11 cellular contexts compared by ENCODE assay signal in genomic region chr2:134623796-134624195, GRCh38.
A peak's percentile ranks its signal among the peaks of the same experiment; 100 is the strongest.
DNase-seq lines count a peak whose midpoint lies in the region; ATAC-seq lines count a peak whose summit lies in the region.
"Had no signal": no experiment of that assay in that cellular context is flagged by ENCODE, and none has a peak within 500 bp of the region (broad histone marks: within the 10 kb centered on the region; RNA-seq: fewer than 3 reads in every experiment).

No MANE protein-coding gene starts in this region.

- POLR2A ChIA-PET in naive thymus-derived CD8-positive, alpha-beta T cell (lab: Charles Lee), result no interaction called here

- H3K9me2 ChIP-seq in GM23248 (ENCODE audit: insufficient read depth), result no peaks in the 10 kb centered on the region

- H3K4me3 ChIP-seq in SJCRH30, result no peak overlapping the region
- H3K4me3 ChIP-seq in GM23248, result no peak overlapping the region
- H3K4me3 ChIP-seq: gastrocnemius medialis had no signal

- in situ Hi-C loops in GM23248 (cut with MboI), result no loop called here

- H3K9me3 Mint-ChIP-seq in activated naive CD4-positive, alpha-beta T cell treated with anti-CD3 and anti-CD28 coated beads for 36 hours, result peaks cover 8% of the 10 kb centered on the region
- H3K9me3 Mint-ChIP-seq in naive thymus-derived CD8-positive, alpha-beta T cell, result peaks cover 3 to 9% (median 8%) of the 10 kb centered on the region in 9 donors

- H3K36me3 Mint-ChIP-seq in activated naive CD4-positive, alpha-beta T cell treated with anti-CD3 and anti-CD28 coated beads for 36 hours (ENCODE audit: low read depth), result no peaks in the 10 kb centered on the region
- peaks cover 0 to 9% (median 0%) of the 10 kb centered on the region in 3 donors for H3K36me3 Mint-ChIP-seq in naive thymus-derived CD8-positive, alpha-beta T cell
- H3K36me3 Mint-ChIP-seq: brain had no signal

- H3K4me1 ChIP-seq in SJCRH30 (no peaks in the 10 kb centered on the region), GM23248 (ENCODE audit: insufficient read depth) (no peaks in the 10 kb centered on the region)
- H3K4me1 ChIP-seq: gastrocnemius medialis had no signal

- no peak overlapping the region for H2AFZ ChIP-seq in GM23248

- H4K20me1 ChIP-seq in GM23248 (ENCODE audit: insufficient read depth), result no peaks in the 10 kb centered on the region

- peak; percentile 21 for DNase-seq in activated naive CD4-positive, alpha-beta T cell treated with anti-CD3 and anti-CD28 coated beads for 36 hours
- DNase-seq in activated naive CD4-positive, alpha-beta T cell treated with anti-CD3 and anti-CD28 coated beads, Interleukin-2, amount 50 U/mL, for 16 hours, result no peak
- peak; percentile 15 to 42 for DNase-seq in Kasumi-1 (lab: John Stamatoyannopoulos, UW)
- peak; percentile 44 for DNase-seq in stimulated activated naive CD8-positive, alpha-beta T cell treated with anti-CD3 and anti-CD28 coated beads, Interleukin-15, Interleukin-2, amounts not matched to agents 100 U/mL and 50 U/mL, for 24 hours
- no peak for DNase-seq in naive thymus-derived CD8-positive, alpha-beta T cell
- DNase-seq in SJCRH30, result no peak
- DNase-seq in GM23248, result no peak
- DNase-seq: gastrocnemius medialis, NCI-H2029 treated with DMSO at 0.1 percent for 48 hours had no signal

- H3K4me3 Mint-ChIP-seq in activated naive CD4-positive, alpha-beta T cell treated with anti-CD3 and anti-CD28 coated beads for 36 hours, result no peak overlapping the region
- H3K4me3 Mint-ChIP-seq in naive thymus-derived CD8-positive, alpha-beta T cell, result no peak overlapping the region
- H3K4me3 Mint-ChIP-seq: brain had no signal

- CTCF ChIA-PET in activated naive CD4-positive, alpha-beta T cell treated with anti-CD3 and anti-CD28 coated beads for 36 hours (lab: Charles Lee), result no interaction called here

- no peak overlapping the region for H3K27ac Mint-ChIP-seq in activated naive CD4-positive, alpha-beta T cell treated with anti-CD3 and anti-CD28 coated beads for 36 hours
- no peak overlapping the region for H3K27ac Mint-ChIP-seq in naive thymus-derived CD8-positive, alpha-beta T cell

- H3K9ac ChIP-seq in GM23248, result no peak overlapping the region

- H3K9me3 ChIP-seq in SJCRH30 (replicated peaks) (no peaks in the 10 kb centered on the region), GM23248 (ENCODE audit: low read depth) (no peaks in the 10 kb centered on the region)
- H3K9me3 ChIP-seq: gastrocnemius medialis had no signal

- H3K27ac ChIP-seq in SJCRH30, result no peak overlapping the region
- H3K27ac ChIP-seq in GM23248, result no peak overlapping the region
- H3K27ac ChIP-seq: gastrocnemius medialis had no signal

- no peaks in the 10 kb centered on the region for H3K27me3 Mint-ChIP-seq in activated naive CD4-positive, alpha-beta T cell treated with anti-CD3 and anti-CD28 coated beads for 36 hours (ENCODE audit: low read depth)
- H3K27me3 Mint-ChIP-seq in naive thymus-derived CD8-positive, alpha-beta T cell, result peaks cover 0 to 10% (median 0%) of the 10 kb centered on the region in 5 donors

- no peak overlapping the region for H3K4me2 ChIP-seq in GM23248 (ENCODE audit: unreplicated experiment)

- intact Hi-C loops in activated naive CD4-positive, alpha-beta T cell treated with anti-CD3 and anti-CD28 coated beads for 36 hours (cut with micrococcal nuclease), result no loop called here

- H3K27me3 ChIP-seq in SJCRH30, result no peaks in the 10 kb centered on the region
- H3K27me3 ChIP-seq in GM23248 (replicated peaks; ENCODE audit: insufficient read depth), result no peaks in the 10 kb centered on the region
- H3K27me3 ChIP-seq: gastrocnemius medialis had no signal

- H3F3A ChIP-seq in GM23248 (ENCODE audit: insufficient read depth), result no peaks in the 10 kb centered on the region

- no peaks in the 10 kb centered on the region for H3K79me2 ChIP-seq in GM23248 (ENCODE audit: insufficient read depth)

- ATAC-seq in HG02759 (IDR thresholded peaks at IDR 0.05; ENCODE audit: unreplicated experiment), result peak; percentile 96
- ATAC-seq in stimulated activated naive CD8-positive, alpha-beta T cell treated with anti-CD3 and anti-CD28 coated beads, Interleukin-15, Interleukin-2, amounts not matched to agents 100 U/mL and 50 U/mL, for 24 hours, result peak; percentile 89
- no peak for ATAC-seq in naive thymus-derived CD8-positive, alpha-beta T cell
- ATAC-seq: gastrocnemius medialis had no signal

- 31 to 36% methylated on average over 3 of the region's 3 CpGs for WGBS in GM23248 (ENCODE audit: low coverage in 1 of 2, low lambda C conversion rate in 2 of 2, missing lambda C conversion rate in 2 of 2), 2 experiments

- no peaks in the 10 kb centered on the region for H3K36me3 ChIP-seq in SJCRH30
- no peaks in the 10 kb centered on the region for H3K36me3 ChIP-seq in GM23248 (ENCODE audit: low read depth)
- H3K36me3 ChIP-seq: gastrocnemius medialis had no signal

- H3K4me1 Mint-ChIP-seq in activated naive CD4-positive, alpha-beta T cell treated with anti-CD3 and anti-CD28 coated beads for 36 hours (ENCODE audit: low read depth), result no peaks in the 10 kb centered on the region
- no peaks in the 10 kb centered on the region for H3K4me1 Mint-ChIP-seq in naive thymus-derived CD8-positive, alpha-beta T cell

Comparison
In these comparisons a context has a peak if more than half of its experiments do, and no peak if none do; other contexts are left out.
1. DNase-seq: peak in activated naive CD4-positive, alpha-beta T cell treated with anti-CD3 and anti-CD28 coated beads for 36 hours (single experiment), Kasumi-1 (2 of 2) and stimulated activated naive CD8-positive, alpha-beta T cell treated with anti-CD3 and anti-CD28 coated beads, Interleukin-15, Interleukin-2, amounts not matched to agents 100 U/mL and 50 U/mL, for 24 hours (single experiment); none in activated naive CD4-positive, alpha-beta T cell treated with anti-CD3 and anti-CD28 coated beads, Interleukin-2, amount 50 U/mL, for 16 hours (single experiment), naive thymus-derived CD8-positive, alpha-beta T cell (0 of 10), SJCRH30 (0 of 2) and GM23248 (single experiment).
2. ATAC-seq: peak in HG02759 (single experiment) and stimulated activated naive CD8-positive, alpha-beta T cell treated with anti-CD3 and anti-CD28 coated beads, Interleukin-15, Interleukin-2, amounts not matched to agents 100 U/mL and 50 U/mL, for 24 hours (single experiment); none in naive thymus-derived CD8-positive, alpha-beta T cell (0 of 2).